In the genomic region with DNA sequence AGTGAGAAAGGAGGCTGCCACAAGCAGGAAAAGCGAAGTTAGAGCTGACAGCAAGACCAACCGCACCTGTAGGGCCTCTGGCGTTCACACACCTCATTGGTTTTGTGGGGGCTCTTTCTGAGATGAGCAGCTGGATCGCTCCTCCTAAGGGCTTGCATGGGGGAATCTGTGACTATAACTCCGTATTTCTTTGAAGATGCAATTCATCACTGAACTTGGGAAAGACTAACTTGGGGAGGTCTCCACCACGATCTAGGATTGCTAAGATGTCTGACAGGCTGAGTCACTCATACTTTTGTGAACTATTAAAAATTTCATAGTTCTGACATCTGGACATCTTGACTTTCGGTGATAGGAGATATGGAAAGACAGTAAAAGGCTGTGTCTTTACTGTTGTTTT, we compare ENCODE assay signal across 12 cellular contexts.
DNase-seq lines count a peak whose midpoint lies in the region; ATAC-seq, FAIRE-seq and TF ChIP-seq lines count a peak whose summit lies in the region.
"Had no signal": no experiment of that assay in that cellular context is flagged by ENCODE, and none has a peak within 500 bp of the region (broad histone marks: within the 10 kb centered on the region; RNA-seq: fewer than 3 reads in every experiment).

No MANE protein-coding gene starts in this region.

- H3K4me1 Mint-ChIP-seq in activated CD8-positive, alpha-beta T cell treated with anti-CD3 and anti-CD28 coated beads, Interleukin-2, amount 10 ng/mL, durations not matched to agents 7 days and 5 days (ENCODE audit: low read depth): peaks cover 8% of the 10 kb centered on the region

- H3K9me3 ChIP-seq in muscle layer of colon (ENCODE audit: low read length): no peaks in the 10 kb centered on the region

- CTCF ChIA-PET in activated CD8-positive, alpha-beta T cell treated with anti-CD3 and anti-CD28 coated beads, Interleukin-2, amount 10 ng/mL, durations not matched to agents 7 days and 5 days (lab: Charles Lee): no interaction called here

- FAIRE-seq in HTR-8/SVneo (lab: Jason Lieb, UNC): peak; percentile 48

- no peaks in the 10 kb centered on the region for H3K9me3 Mint-ChIP-seq in activated CD8-positive, alpha-beta T cell treated with anti-CD3 and anti-CD28 coated beads, Interleukin-2, amount 10 ng/mL, durations not matched to agents 7 days and 5 days (ENCODE audit: insufficient read depth)

- TF ChIP-seq CTCF in AG10803 (conservative IDR thresholded peaks at IDR 0.05; ENCODE audit: low read length) (no peak), cardiac fibroblast (IDR thresholded peaks at IDR 0.05; ENCODE audit: low read depth, low read length) (no peak)

- H3K4me3 Mint-ChIP-seq in activated CD8-positive, alpha-beta T cell treated with anti-CD3 and anti-CD28 coated beads, Interleukin-2, amount 10 ng/mL, durations not matched to agents 7 days and 5 days: no peak overlapping the region

- peak overlapping the region; percentile 28 for H3K27ac ChIP-seq in muscle layer of colon (ENCODE audit: low read depth, low read length)

- peak; percentile 85 for DNase-seq in AG10803 (ENCODE audit: low read depth)
- peak; percentile 58 for DNase-seq in HTR-8/SVneo (ENCODE audit: insufficient read length, low spot score)
- peak; percentile 48 to 85 for DNase-seq in cardiac fibroblast (ENCODE audit: low read depth in 2 of 2)
- no peak for DNase-seq in activated CD8-positive, alpha-beta T cell treated with anti-CD3 and anti-CD28 coated beads, Interleukin-2, amount 10 ng/mL, durations not matched to agents 7 days and 5 days
- DNase-seq: DMS 273 treated with DMSO at 0.1 percent for 48 hours, NCI-H1436 had no signal

- ATAC-seq in HG03442 (IDR thresholded peaks at IDR 0.05; ENCODE audit: unreplicated experiment) (no peak), HG03139 (IDR thresholded peaks at IDR 0.05; ENCODE audit: unreplicated experiment) (no peak), GM19463 (IDR thresholded peaks at IDR 0.05; ENCODE audit: unreplicated experiment) (no peak)
- ATAC-seq in activated CD8-positive, alpha-beta T cell treated with anti-CD3 and anti-CD28 coated beads, Interleukin-2, amount 10 ng/mL, durations not matched to agents 7 days and 5 days: no peak
- ATAC-seq: HCT116 had no signal

- H3K36me3 ChIP-seq in muscle layer of colon (ENCODE audit: insufficient read depth, low read length): no peaks in the 10 kb centered on the region

- H3K4me1 ChIP-seq in muscle layer of colon (ENCODE audit: insufficient read depth, low read length): peaks cover 29% of the 10 kb centered on the region

- no peaks in the 10 kb centered on the region for H3K27me3 Mint-ChIP-seq in activated CD8-positive, alpha-beta T cell treated with anti-CD3 and anti-CD28 coated beads, Interleukin-2, amount 10 ng/mL, durations not matched to agents 7 days and 5 days (ENCODE audit: low read depth)
- H3K27me3 Mint-ChIP-seq: progenitor cell of endocrine pancreas had no signal

- POLR2A ChIA-PET in activated CD8-positive, alpha-beta T cell treated with anti-CD3 and anti-CD28 coated beads, Interleukin-2, amount 10 ng/mL, durations not matched to agents 7 days and 5 days (lab: Charles Lee): no interaction called here

- peaks cover 9% of the 10 kb centered on the region for H3K36me3 Mint-ChIP-seq in activated CD8-positive, alpha-beta T cell treated with anti-CD3 and anti-CD28 coated beads, Interleukin-2, amount 10 ng/mL, durations not matched to agents 7 days and 5 days (ENCODE audit: low read depth)

- no peak overlapping the region for H3K4me3 ChIP-seq in AG10803 (ENCODE audit: low read length)
- no peak overlapping the region for H3K4me3 ChIP-seq in cardiac fibroblast (replicated peaks in 1 of 2; ENCODE audit: low read depth in 2 of 2, low read length in 2 of 2)
- no peak overlapping the region for H3K4me3 ChIP-seq in muscle layer of colon (ENCODE audit: low read depth in 1 of 2, low read length in 2 of 2)

- H3K27me3 ChIP-seq in muscle layer of colon (ENCODE audit: control insufficient read depth in 1 of 2, insufficient read depth in 2 of 2, low read length in 2 of 2): no peaks in the 10 kb centered on the region

- H3K27ac Mint-ChIP-seq in activated CD8-positive, alpha-beta T cell treated with anti-CD3 and anti-CD28 coated beads, Interleukin-2, amount 10 ng/mL, durations not matched to agents 7 days and 5 days: no peak overlapping the region
- H3K27ac Mint-ChIP-seq: progenitor cell of endocrine pancreas had no signal

- H3K9ac ChIP-seq in muscle layer of colon (ENCODE audit: low read length): no peak overlapping the region
